13 cellular contexts compared by ENCODE assay signal in genomic region chr13:106484084-106484754, GRCh38. TPM values are rescaled to one million over a fixed set of nuclear protein-coding genes. Genes with fewer than 3 reads are reported as not detected.
DNase-seq lines count a peak whose midpoint lies in the region; ATAC-seq and TF ChIP-seq lines count a peak whose summit lies in the region.
"Had no signal": no experiment of that assay in that cellular context is flagged by ENCODE, and none has a peak within 500 bp of the region (broad histone marks: within the 10 kb centered on the region; RNA-seq: fewer than 3 reads in every experiment).

No MANE protein-coding gene starts in this region.

- intact Hi-C loops in Right ventricle myocardium superior (cut with DNase I): no loop called here
- intact Hi-C loops in left ventricle myocardium inferior (cut with micrococcal nuclease): no loop called here
- intact Hi-C loops in psoas muscle (cut with DNase I): no loop called here
- intact Hi-C loops in vagina (cut with DNase I): no loop called here

- no peaks in the 10 kb centered on the region for H3K27me3 ChIP-seq in right atrium auricular region
- H3K27me3 ChIP-seq in left ventricle myocardium inferior (ENCODE audit: low read depth): no peaks in the 10 kb centered on the region
- no peaks in the 10 kb centered on the region for H3K27me3 ChIP-seq in psoas muscle (ENCODE audit: insufficient read depth in 3 of 3, low read length in 2 of 3)
- no peaks in the 10 kb centered on the region for H3K27me3 ChIP-seq in vagina
- H3K27me3 ChIP-seq: adrenal gland, SJCRH30 had no signal

- DNase-seq in Right ventricle myocardium superior (no peak), right atrium auricular region (ENCODE audit: low spot score) (no peak), left ventricle myocardium inferior (no peak), psoas muscle (no peak), vagina (ENCODE audit: extremely low spot score in 2 of 2) (no peak), NCI-H146 treated with DMSO at 0.1 percent for 48 hours (lab: John Stamatoyannopoulos, UW; ENCODE audit: unreplicated experiment) (no peak), substantia nigra (lab: John Stamatoyannopoulos, UW) (no peak)
- DNase-seq: 8988T, NCI-H1048, NCI-H69 had no signal

- H3K4me3 ChIP-seq in right atrium auricular region: peak overlapping the region in 1 of 2 donors; percentile 34
- peak overlapping the region; percentile 39 for H3K4me3 ChIP-seq in left ventricle myocardium inferior
- H3K4me3 ChIP-seq in psoas muscle: peak overlapping the region; percentile 44
- H3K4me3 ChIP-seq in vagina: peak overlapping the region in 1 of 2 donors; percentile 6
- H3K4me3 ChIP-seq: adrenal gland, SJCRH30 had no signal

- ATAC-seq in Right ventricle myocardium superior (ENCODE audit: poor library complexity) (peak; percentile 8), psoas muscle (peak in 3 of 4 donors; percentile 40 to 66 (median 57)), GM19463 (IDR thresholded peaks at IDR 0.05; ENCODE audit: unreplicated experiment) (no peak)

- H3K27ac ChIP-seq in right atrium auricular region (peak overlapping the region in 1 of 2 donors; percentile 50), left ventricle myocardium inferior (replicated peaks) (peak overlapping the region; percentile 36), psoas muscle (peak overlapping the region; percentile 39), vagina (peak overlapping the region; percentile 37), substantia nigra (ENCODE audit: low read depth, low read length, poor library complexity, severe bottlenecking) (no peak overlapping the region)
- H3K27ac ChIP-seq: adrenal gland, SJCRH30 had no signal

- no peaks in the 10 kb centered on the region for H3K36me3 ChIP-seq in right atrium auricular region
- no peaks in the 10 kb centered on the region for H3K36me3 ChIP-seq in left ventricle myocardium inferior
- H3K36me3 ChIP-seq in psoas muscle (ENCODE audit: insufficient read depth in 1 of 2, low read depth in 1 of 2): no peaks in the 10 kb centered on the region
- no peaks in the 10 kb centered on the region for H3K36me3 ChIP-seq in vagina
- H3K36me3 ChIP-seq: adrenal gland, SJCRH30 had no signal

- WGBS in psoas muscle, 3 donors: 49 to 67% (median 52%) methylated on average over 13 of the region's 13 CpGs

- no peak for TF ChIP-seq POLR2A in vagina (IDR thresholded peaks at IDR 0.05)

- H3K4me1 ChIP-seq in right atrium auricular region: peaks cover 0 to 22% of the 10 kb centered on the region in 2 donors
- H3K4me1 ChIP-seq in left ventricle myocardium inferior: peaks cover 34% of the 10 kb centered on the region
- H3K4me1 ChIP-seq in psoas muscle: peaks cover 21% of the 10 kb centered on the region
- peaks cover 18% of the 10 kb centered on the region for H3K4me1 ChIP-seq in vagina
- H3K4me1 ChIP-seq: adrenal gland, SJCRH30 had no signal

- no peak for TF ChIP-seq CTCF in right atrium auricular region (IDR thresholded peaks at IDR 0.05)
- no peak for TF ChIP-seq CTCF in left ventricle myocardium inferior (IDR thresholded peaks at IDR 0.05; ENCODE audit: borderline replicate concordance)
- no peak for TF ChIP-seq CTCF in psoas muscle (IDR thresholded peaks at IDR 0.05)
- TF ChIP-seq CTCF in vagina (IDR thresholded peaks at IDR 0.05): no peak

- H3K9me3 ChIP-seq in right atrium auricular region (peaks cover 0 to 7% of the 10 kb centered on the region in 2 donors), left ventricle myocardium inferior (replicated peaks) (peaks cover 7% of the 10 kb centered on the region), psoas muscle (peaks cover 11% of the 10 kb centered on the region), vagina (no peaks in the 10 kb centered on the region)
- H3K9me3 ChIP-seq: adrenal gland, SJCRH30 had no signal

RNA-seq across cellular contexts. Expression of gene EFNB2, which starts 51.2 kb away (rescaled TPM):
- total RNA-seq in Right ventricle myocardium superior (8.4 TPM), right atrium auricular region (10 to 100 TPM; 15.5 to 17.4 TPM), left ventricle myocardium inferior (10.1 TPM), psoas muscle (10 to 100 TPM in 1 of 4 donors, 1 to 10 TPM in 3; 6.6 to 10.8 (median 9.4) TPM), vagina (17.9 TPM)
- 1 to 10 TPM; 5.8 to 9.2 (median 6.7) TPM for polyA plus RNA-seq in psoas muscle
